Comparison of ENCODE assay signal across 1 cellular context in genomic region chr2:130380096-130380934, GRCh38.
A peak's percentile ranks its signal among the peaks of the same experiment; 100 is the strongest.
TF ChIP-seq lines count a peak whose summit lies in the region.

No MANE protein-coding gene starts in this region.

TF ChIP-seq in K562, 482 proteins besides CTCF, POLR2A, EP300 and RAD21 (continued from another document and continues in another):
- TF ChIP-seq TAF1 (IDR thresholded peaks at IDR 0.05; ENCODE audit: control insufficient read depth, extremely low read depth, insufficient read depth, low read length, severe bottlenecking): peak; percentile 15
- TF ChIP-seq NR0B1 (IDR thresholded peaks at IDR 0.05; ENCODE audit: partially characterized antibody): no peak
- TF ChIP-seq CTBP1 (IDR thresholded peaks at IDR 0.05; ENCODE audit: borderline replicate concordance): peak; percentile 85
- no peak for TF ChIP-seq TRIM28 (IDR thresholded peaks at IDR 0.05)
- no peak for TF ChIP-seq SIX5 (IDR thresholded peaks at IDR 0.05; ENCODE audit: borderline replicate concordance in 1 of 2, insufficient read depth in 1 of 2, low read depth in 1 of 2, low read length in 2 of 2)
- TF ChIP-seq EWSR1 (IDR thresholded peaks at IDR 0.05; ENCODE audit: borderline replicate concordance, low read depth, partially characterized antibody): no peak
- peak; percentile 95 for TF ChIP-seq MYNN (IDR thresholded peaks at IDR 0.05)
- no peak for TF ChIP-seq MYNN (CRISPR knock-in tag; IDR thresholded peaks at IDR 0.05)
- TF ChIP-seq MBD2 (IDR thresholded peaks at IDR 0.05; ENCODE audit: borderline replicate concordance, low read depth): 0 out of 2 replicates have a peak, but pooled peaks have one; percentile 37
- TF ChIP-seq BMI1 (IDR thresholded peaks at IDR 0.05; ENCODE audit: low read length): no peak
- TF ChIP-seq TARDBP (IDR thresholded peaks at IDR 0.05): no peak
- no peak for TF ChIP-seq TCF7L2 (IDR thresholded peaks at IDR 0.05; ENCODE audit: low read depth, low read length)
- TF ChIP-seq HDAC8 (tag; IDR thresholded peaks at IDR 0.05): no peak
- TF ChIP-seq, protein P1, sequence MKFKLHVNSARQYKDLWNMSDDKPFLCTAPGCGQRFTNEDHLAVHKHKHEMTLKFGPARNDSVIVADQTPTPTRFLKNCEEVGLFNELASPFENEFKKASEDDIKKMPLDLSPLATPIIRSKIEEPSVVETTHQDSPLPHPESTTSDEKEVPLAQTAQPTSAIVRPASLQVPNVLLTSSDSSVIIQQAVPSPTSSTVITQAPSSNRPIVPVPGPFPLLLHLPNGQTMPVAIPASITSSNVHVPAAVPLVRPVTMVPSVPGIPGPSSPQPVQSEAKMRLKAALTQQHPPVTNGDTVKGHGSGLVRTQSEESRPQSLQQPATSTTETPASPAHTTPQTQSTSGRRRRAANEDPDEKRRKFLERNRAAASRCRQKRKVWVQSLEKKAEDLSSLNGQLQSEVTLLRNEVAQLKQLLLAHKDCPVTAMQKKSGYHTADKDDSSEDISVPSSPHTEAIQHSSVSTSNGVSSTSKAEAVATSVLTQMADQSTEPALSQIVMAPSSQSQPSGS (CRISPR knock-in tag; IDR thresholded peaks at IDR 0.05): no peak
- peak; percentile 64; the same call in 1 of the 2 replicates for TF ChIP-seq ZNF175 (CRISPR knock-in tag; IDR thresholded peaks at IDR 0.05; ENCODE audit: low read depth)
- TF ChIP-seq ZNF644 (tag; IDR thresholded peaks at IDR 0.05; ENCODE audit: low read depth): no peak
- no peak for TF ChIP-seq COPS2 (conservative IDR thresholded peaks at IDR 0.05)
- TF ChIP-seq SMAD4 (CRISPR knock-in tag; conservative IDR thresholded peaks at IDR 0.05): peak; percentile 71; the same call in 1 of the 2 replicates
- no peak for TF ChIP-seq TOE1 (IDR thresholded peaks at IDR 0.05; ENCODE audit: borderline replicate concordance)
- no peak for TF ChIP-seq TOE1 (CRISPR knock-in tag; IDR thresholded peaks at IDR 0.05; ENCODE audit: borderline replicate concordance, low read depth)
- TF ChIP-seq EHMT2 (IDR thresholded peaks at IDR 0.05): 0 out of 2 replicates have a peak, but pooled peaks have one; percentile 14
- TF ChIP-seq HES1 (IDR thresholded peaks at IDR 0.05; ENCODE audit: low read depth): no peak
- TF ChIP-seq ZKSCAN3 (CRISPR knock-in tag; IDR thresholded peaks at IDR 0.05): no peak
- no peak; the same call in 1 of the 2 replicates for TF ChIP-seq BACH1 (tag; IDR thresholded peaks at IDR 0.05)
- no peak for TF ChIP-seq HCFC1 (IDR thresholded peaks at IDR 0.05; ENCODE audit: low read depth, low read length)
- no peak for TF ChIP-seq SNRNP70 (optimal IDR thresholded peaks at IDR 0.05; ENCODE audit: low read depth, low read length)
- no peak for TF ChIP-seq ZNF24 (IDR thresholded peaks at IDR 0.05)
- no peak for TF ChIP-seq ARHGAP35 (IDR thresholded peaks at IDR 0.05; ENCODE audit: partially characterized antibody)
- no peak for TF ChIP-seq WHSC1 (IDR thresholded peaks at IDR 0.05; ENCODE audit: low read length)
- TF ChIP-seq, protein P2, sequence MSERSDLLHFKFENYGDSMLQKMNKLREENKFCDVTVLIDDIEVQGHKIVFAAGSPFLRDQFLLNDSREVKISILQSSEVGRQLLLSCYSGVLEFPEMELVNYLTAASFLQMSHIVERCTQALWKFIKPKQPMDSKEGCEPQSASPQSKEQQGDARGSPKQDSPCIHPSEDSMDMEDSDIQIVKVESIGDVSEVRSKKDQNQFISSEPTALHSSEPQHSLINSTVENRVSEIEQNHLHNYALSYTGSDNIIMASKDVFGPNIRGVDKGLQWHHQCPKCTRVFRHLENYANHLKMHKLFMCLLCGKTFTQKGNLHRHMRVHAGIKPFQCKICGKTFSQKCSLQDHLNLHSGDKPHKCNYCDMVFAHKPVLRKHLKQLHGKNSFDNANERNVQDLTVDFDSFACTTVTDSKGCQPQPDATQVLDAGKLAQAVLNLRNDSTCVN (CRISPR knock-in tag; IDR thresholded peaks at IDR 0.05): no peak
- no peak for TF ChIP-seq NCOA6 (IDR thresholded peaks at IDR 0.05)
- peak; percentile 60 for TF ChIP-seq JUND (IDR thresholded peaks at IDR 0.05; ENCODE audit: borderline replicate concordance, low read depth, low read length)
- peak; percentile 49; the same call in 1 of the 3 replicates for TF ChIP-seq JUND (tag; IDR thresholded peaks at IDR 0.05; ENCODE audit: borderline replicate concordance, low read depth, low read length)
- TF ChIP-seq EZH2 (IDR thresholded peaks at IDR 0.05; ENCODE audit: borderline replicate concordance, low read depth, low read length): no peak
- TF ChIP-seq ZNF146 (CRISPR knock-in tag; IDR thresholded peaks at IDR 0.05; ENCODE audit: unreplicated experiment): no peak
- TF ChIP-seq POU5F1 (IDR thresholded peaks at IDR 0.05; ENCODE audit: borderline replicate concordance, low read depth, low read length, partially characterized antibody): no peak
- no peak for TF ChIP-seq ZC3H8 (IDR thresholded peaks at IDR 0.05)
- TF ChIP-seq MCM3 (IDR thresholded peaks at IDR 0.05): no peak
- TF ChIP-seq ZNF174 (CRISPR knock-in tag; IDR thresholded peaks at IDR 0.05): no peak
- no peak for TF ChIP-seq SP2 (IDR thresholded peaks at IDR 0.05; ENCODE audit: extremely low read depth, low read depth, low read length, poor library complexity, severe bottlenecking)
- TF ChIP-seq ZNF184 (CRISPR knock-in tag; IDR thresholded peaks at IDR 0.05): no peak
- TF ChIP-seq RBM17 (IDR thresholded peaks at IDR 0.05; ENCODE audit: borderline replicate concordance, low read depth, low read length): no peak
- TF ChIP-seq SMAD1 (IDR thresholded peaks at IDR 0.05; ENCODE audit: low read depth, low read length, partially characterized antibody): no peak
- no peak for TF ChIP-seq ZNF23 (CRISPR knock-in tag; IDR thresholded peaks at IDR 0.05)
- peak; percentile 77; the same call in 1 of the 2 replicates for TF ChIP-seq ZNF311 (CRISPR knock-in tag; IDR thresholded peaks at IDR 0.05)
- TF ChIP-seq CXXC5 (CRISPR knock-in tag; IDR thresholded peaks at IDR 0.05): peak; percentile 55; the same call in 1 of the 2 replicates
- TF ChIP-seq BRD9 (IDR thresholded peaks at IDR 0.05; ENCODE audit: low read depth, partially characterized antibody): no peak
- TF ChIP-seq ZKSCAN8 (CRISPR knock-in tag; IDR thresholded peaks at IDR 0.05): peak; percentile 49; the same call in 1 of the 2 replicates
- TF ChIP-seq PHF21A (IDR thresholded peaks at IDR 0.05; ENCODE audit: borderline replicate concordance, low read depth): no peak
- TF ChIP-seq ZZZ3 (IDR thresholded peaks at IDR 0.05): no peak
- TF ChIP-seq ZNF197 (CRISPR knock-in tag; IDR thresholded peaks at IDR 0.05; ENCODE audit: low read depth): 0 out of 2 replicates have a peak, but pooled peaks have one; percentile 26
- TF ChIP-seq, protein P3, sequence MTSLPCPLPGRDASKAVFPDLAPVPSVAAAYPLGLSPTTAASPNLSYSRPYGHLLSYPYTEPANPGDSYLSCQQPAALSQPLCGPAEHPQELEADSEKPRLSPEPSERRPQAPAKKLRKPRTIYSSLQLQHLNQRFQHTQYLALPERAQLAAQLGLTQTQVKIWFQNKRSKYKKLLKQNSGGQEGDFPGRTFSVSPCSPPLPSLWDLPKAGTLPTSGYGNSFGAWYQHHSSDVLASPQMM (CRISPR knock-in tag; IDR thresholded peaks at IDR 0.05): no peak
- no peak for TF ChIP-seq ZNF586 (CRISPR knock-in tag; conservative IDR thresholded peaks at IDR 0.05)
- TF ChIP-seq MYC (IDR thresholded peaks at IDR 0.05; ENCODE audit: low read depth, low read length): no peak
- TF ChIP-seq MYC (CRISPR knock-in tag; IDR thresholded peaks at IDR 0.05; ENCODE audit: borderline replicate concordance, low read depth): no peak
- TF ChIP-seq ZNF408 (CRISPR knock-in tag; IDR thresholded peaks at IDR 0.05; ENCODE audit: low read depth): no peak
- no peak for TF ChIP-seq ZNF395 (CRISPR knock-in tag; IDR thresholded peaks at IDR 0.05)
- no peak for TF ChIP-seq ZNF121 (CRISPR knock-in tag; conservative IDR thresholded peaks at IDR 0.05)
- TF ChIP-seq, protein P4, sequence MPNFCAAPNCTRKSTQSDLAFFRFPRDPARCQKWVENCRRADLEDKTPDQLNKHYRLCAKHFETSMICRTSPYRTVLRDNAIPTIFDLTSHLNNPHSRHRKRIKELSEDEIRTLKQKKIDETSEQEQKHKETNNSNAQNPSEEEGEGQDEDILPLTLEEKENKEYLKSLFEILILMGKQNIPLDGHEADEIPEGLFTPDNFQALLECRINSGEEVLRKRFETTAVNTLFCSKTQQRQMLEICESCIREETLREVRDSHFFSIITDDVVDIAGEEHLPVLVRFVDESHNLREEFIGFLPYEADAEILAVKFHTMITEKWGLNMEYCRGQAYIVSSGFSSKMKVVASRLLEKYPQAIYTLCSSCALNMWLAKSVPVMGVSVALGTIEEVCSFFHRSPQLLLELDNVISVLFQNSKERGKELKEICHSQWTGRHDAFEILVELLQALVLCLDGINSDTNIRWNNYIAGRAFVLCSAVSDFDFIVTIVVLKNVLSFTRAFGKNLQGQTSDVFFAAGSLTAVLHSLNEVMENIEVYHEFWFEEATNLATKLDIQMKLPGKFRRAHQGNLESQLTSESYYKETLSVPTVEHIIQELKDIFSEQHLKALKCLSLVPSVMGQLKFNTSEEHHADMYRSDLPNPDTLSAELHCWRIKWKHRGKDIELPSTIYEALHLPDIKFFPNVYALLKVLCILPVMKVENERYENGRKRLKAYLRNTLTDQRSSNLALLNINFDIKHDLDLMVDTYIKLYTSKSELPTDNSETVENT (CRISPR knock-in tag; IDR thresholded peaks at IDR 0.05): no peak
- no peak for TF ChIP-seq NFIX (CRISPR knock-in tag; IDR thresholded peaks at IDR 0.05; ENCODE audit: low read depth)
- TF ChIP-seq, protein P5, sequence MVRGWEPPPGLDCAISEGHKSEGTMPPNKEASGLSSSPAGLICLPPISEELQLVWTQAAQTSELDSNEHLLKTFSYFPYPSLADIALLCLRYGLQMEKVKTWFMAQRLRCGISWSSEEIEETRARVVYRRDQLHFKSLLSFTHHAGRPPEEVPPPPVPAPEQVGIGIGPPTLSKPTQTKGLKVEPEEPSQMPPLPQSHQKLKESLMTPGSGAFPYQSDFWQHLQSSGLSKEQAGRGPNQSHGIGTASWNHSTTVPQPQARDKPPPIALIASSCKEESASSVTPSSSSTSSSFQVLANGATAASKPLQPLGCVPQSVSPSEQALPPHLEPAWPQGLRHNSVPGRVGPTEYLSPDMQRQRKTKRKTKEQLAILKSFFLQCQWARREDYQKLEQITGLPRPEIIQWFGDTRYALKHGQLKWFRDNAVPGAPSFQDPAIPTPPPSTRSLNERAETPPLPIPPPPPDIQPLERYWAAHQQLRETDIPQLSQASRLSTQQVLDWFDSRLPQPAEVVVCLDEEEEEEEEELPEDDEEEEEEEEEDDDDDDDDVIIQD (CRISPR knock-in tag; IDR thresholded peaks at IDR 0.05): no peak
- no peak for TF ChIP-seq HNRNPK (IDR thresholded peaks at IDR 0.05; ENCODE audit: low read depth, low read length, poor library complexity, severe bottlenecking)
- TF ChIP-seq SRF (CRISPR knock-in tag; IDR thresholded peaks at IDR 0.05): no peak
- no peak for TF ChIP-seq XRCC4 (IDR thresholded peaks at IDR 0.05; ENCODE audit: extremely low read depth, insufficient read depth, insufficient read length)
- TF ChIP-seq RNF219 (CRISPR knock-in tag; IDR thresholded peaks at IDR 0.05): no peak
- no peak for TF ChIP-seq ZNF696 (CRISPR knock-in tag; conservative IDR thresholded peaks at IDR 0.05)
- TF ChIP-seq, protein P6, sequence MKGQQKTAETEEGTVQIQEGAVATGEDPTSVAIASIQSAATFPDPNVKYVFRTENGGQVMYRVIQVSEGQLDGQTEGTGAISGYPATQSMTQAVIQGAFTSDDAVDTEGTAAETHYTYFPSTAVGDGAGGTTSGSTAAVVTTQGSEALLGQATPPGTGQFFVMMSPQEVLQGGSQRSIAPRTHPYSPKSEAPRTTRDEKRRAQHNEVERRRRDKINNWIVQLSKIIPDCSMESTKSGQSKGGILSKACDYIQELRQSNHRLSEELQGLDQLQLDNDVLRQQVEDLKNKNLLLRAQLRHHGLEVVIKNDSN (CRISPR knock-in tag; IDR thresholded peaks at IDR 0.05): no peak
- TF ChIP-seq RAD51 (IDR thresholded peaks at IDR 0.05; ENCODE audit: borderline replicate concordance, low read depth): no peak
- no peak for TF ChIP-seq GTF2E2 (tag; IDR thresholded peaks at IDR 0.05)
